ENCODE assay signal across 1 cellular context in the genomic region with DNA sequence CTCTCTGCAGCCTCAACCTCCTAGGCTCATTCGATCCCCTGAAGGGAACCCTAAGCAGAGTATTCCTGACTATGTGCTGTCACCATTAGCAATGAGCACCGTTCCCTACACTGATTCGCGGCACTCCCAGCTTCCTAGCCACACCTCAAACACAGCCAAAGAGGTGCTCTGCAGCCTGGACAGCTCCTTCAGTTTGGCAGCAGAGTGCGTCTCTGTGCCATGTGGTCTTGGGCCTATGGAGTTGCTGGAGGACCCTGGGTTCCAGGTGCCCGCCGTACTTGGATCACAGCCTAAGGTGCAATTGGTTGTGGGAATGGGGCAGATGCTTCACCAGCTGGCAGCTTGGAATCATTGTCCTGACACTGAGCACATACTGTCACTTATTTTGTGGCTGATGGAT.
TF ChIP-seq lines count a peak whose summit lies in the region.

No MANE protein-coding gene starts in this region.

TF ChIP-seq in GM23338, 12 proteins besides CTCF, POLR2A, EP300 and RAD21 (continued from another document):
- TF ChIP-seq, protein P1, sequence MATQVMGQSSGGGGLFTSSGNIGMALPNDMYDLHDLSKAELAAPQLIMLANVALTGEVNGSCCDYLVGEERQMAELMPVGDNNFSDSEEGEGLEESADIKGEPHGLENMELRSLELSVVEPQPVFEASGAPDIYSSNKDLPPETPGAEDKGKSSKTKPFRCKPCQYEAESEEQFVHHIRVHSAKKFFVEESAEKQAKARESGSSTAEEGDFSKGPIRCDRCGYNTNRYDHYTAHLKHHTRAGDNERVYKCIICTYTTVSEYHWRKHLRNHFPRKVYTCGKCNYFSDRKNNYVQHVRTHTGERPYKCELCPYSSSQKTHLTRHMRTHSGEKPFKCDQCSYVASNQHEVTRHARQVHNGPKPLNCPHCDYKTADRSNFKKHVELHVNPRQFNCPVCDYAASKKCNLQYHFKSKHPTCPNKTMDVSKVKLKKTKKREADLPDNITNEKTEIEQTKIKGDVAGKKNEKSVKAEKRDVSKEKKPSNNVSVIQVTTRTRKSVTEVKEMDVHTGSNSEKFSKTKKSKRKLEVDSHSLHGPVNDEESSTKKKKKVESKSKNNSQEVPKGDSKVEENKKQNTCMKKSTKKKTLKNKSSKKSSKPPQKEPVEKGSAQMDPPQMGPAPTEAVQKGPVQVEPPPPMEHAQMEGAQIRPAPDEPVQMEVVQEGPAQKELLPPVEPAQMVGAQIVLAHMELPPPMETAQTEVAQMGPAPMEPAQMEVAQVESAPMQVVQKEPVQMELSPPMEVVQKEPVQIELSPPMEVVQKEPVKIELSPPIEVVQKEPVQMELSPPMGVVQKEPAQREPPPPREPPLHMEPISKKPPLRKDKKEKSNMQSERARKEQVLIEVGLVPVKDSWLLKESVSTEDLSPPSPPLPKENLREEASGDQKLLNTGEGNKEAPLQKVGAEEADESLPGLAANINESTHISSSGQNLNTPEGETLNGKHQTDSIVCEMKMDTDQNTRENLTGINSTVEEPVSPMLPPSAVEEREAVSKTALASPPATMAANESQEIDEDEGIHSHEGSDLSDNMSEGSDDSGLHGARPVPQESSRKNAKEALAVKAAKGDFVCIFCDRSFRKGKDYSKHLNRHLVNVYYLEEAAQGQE (IDR thresholded peaks at IDR 0.05; ENCODE audit: unreplicated experiment), result peak; percentile 28
